8 cellular contexts compared by ENCODE assay signal in the genomic region with DNA sequence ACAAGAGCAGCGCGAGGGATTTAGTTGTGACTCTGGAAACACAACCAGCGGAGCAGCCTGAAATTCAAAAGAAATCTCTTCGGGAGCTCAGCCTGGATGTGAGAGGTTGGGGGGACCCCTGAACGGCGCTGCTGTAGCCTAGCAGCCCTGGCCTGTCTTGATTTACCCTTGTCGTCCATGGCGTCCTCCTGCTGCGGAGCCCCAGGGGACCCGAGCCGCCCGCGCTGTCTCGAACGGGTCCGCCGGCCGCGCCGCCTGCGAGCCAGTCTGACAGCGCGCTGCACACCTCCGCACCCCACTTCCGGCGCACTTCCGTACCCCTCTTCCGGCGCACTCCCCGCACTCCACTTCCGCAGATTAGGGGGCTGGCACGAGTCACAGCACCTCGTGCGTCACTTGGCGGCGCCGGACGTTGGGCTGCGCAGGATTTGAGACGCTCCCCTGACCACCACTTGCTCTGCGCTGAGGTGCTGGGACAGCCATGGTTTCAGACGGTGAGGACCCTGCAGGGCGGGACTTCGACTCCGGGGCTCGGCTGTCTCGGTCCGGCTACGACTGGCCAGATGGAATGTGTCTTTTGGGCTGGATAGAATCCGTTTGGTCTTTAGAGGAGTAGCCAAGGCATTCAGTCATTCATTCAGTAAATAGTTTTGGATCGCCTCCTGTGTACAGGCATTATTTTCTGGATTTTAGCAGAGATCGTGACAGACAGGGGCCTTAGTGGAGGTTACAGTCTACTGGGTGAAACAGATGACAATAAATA. TPM values are rescaled to one million over a fixed set of nuclear protein-coding genes. Genes with fewer than 3 reads are reported as not detected.
DNase-seq lines count a peak whose midpoint lies in the region; ATAC-seq lines count a peak whose summit lies in the region.

EIF2B1 (minus strand) TSS at position 308 of the 763 bp plus-strand sequence; CDS start at position 179, 129 bp downstream.
GTF2H3 (plus strand) TSS at position 451 of the 763 bp plus-strand sequence; CDS start at position 482, 31 bp downstream.

- peaks cover 16 to 27% of the 10 kb centered on the region in 2 donors for H3K4me1 Mint-ChIP-seq in effector memory CD8-positive, alpha-beta T cell (ENCODE audit: low read depth in 2 of 2)
- H3K4me1 Mint-ChIP-seq in memory B cell = peaks cover 20% of the 10 kb centered on the region

- H3K4me3 Mint-ChIP-seq in effector memory CD8-positive, alpha-beta T cell = peak within 1 kb of the TSS; percentile 95 to 100
- peak within 1 kb of the TSS; percentile 98 for H3K4me3 Mint-ChIP-seq in memory B cell

- ATAC-seq in GM21360 (IDR thresholded peaks at IDR 0.05; ENCODE audit: unreplicated experiment) = peak; percentile 93
- ATAC-seq in effector memory CD8-positive, alpha-beta T cell (replicated peaks) = peak; percentile 97
- ATAC-seq in memory B cell (ENCODE audit: low read depth) = peak; percentile 96

- DNase-seq in COLO668 (lab: John Stamatoyannopoulos, UW; ENCODE audit: unreplicated experiment) (peak; percentile 99), HT1080 (ENCODE audit: low read depth) (peak; percentile 98), NOMO-1 treated with DMSO at 0.1 percent for 48 hours (lab: John Stamatoyannopoulos, UW; ENCODE audit: unreplicated experiment) (peak; percentile 96), memory B cell (ENCODE audit: low spot score in 2 of 2) (peak; percentile 91 to 94)
- peak; percentile 94 to 95 for DNase-seq in activated CD8-positive, alpha-beta memory T cell treated with anti-CD3 and anti-CD28 coated beads for 4 hours (ENCODE audit: low read depth in 2 of 2)
- peak; percentile 94 to 97 (median 95) for DNase-seq in effector memory CD8-positive, alpha-beta T cell
- peak; percentile 93 for DNase-seq in stimulated activated CD8-positive, alpha-beta memory T cell treated with anti-CD3 and anti-CD28 coated beads, Interleukin-12 subunit alpha, Interleukin-12 subunit beta, amount 100 ng/mL, for 24 hours (ENCODE audit: extremely low read depth)

- no peaks in the 10 kb centered on the region for H3K27me3 Mint-ChIP-seq in effector memory CD8-positive, alpha-beta T cell
- no peaks in the 10 kb centered on the region for H3K27me3 Mint-ChIP-seq in memory B cell

- H3K27ac Mint-ChIP-seq in effector memory CD8-positive, alpha-beta T cell = peak within 1 kb of the TSS; percentile 99 to 100
- H3K27ac Mint-ChIP-seq in memory B cell = peak within 1 kb of the TSS; percentile 98

- H3K36me3 Mint-ChIP-seq in effector memory CD8-positive, alpha-beta T cell (ENCODE audit: insufficient read depth) = peaks cover 55% of the 10 kb centered on the region
- peaks cover 12% of the 10 kb centered on the region for H3K36me3 Mint-ChIP-seq in memory B cell

- H3K9me3 Mint-ChIP-seq in effector memory CD8-positive, alpha-beta T cell = no peaks in the 10 kb centered on the region
- no peaks in the 10 kb centered on the region for H3K9me3 Mint-ChIP-seq in memory B cell

RNA-seq across cellular contexts. Expression of gene EIF2B1, which starts in this region (rescaled TPM):
- 158 and 170 TPM in 2 replicates for total RNA-seq in HT1080 (2014; rRNA removed; shearing (Covaris generic))
- 96.0 and 104 TPM in 2 replicates for polyA plus RNA-seq in HT1080 (2015; cell fraction: cytosol; rRNA removed)
- 113 and 122 TPM in 2 replicates for polyA plus RNA-seq in HT1080 (2015; cell fraction: nucleus; rRNA removed)

RNA-seq across cellular contexts. Expression of gene GTF2H3, which starts in this region (rescaled TPM):
- 48.7 and 63.1 TPM in 2 replicates for total RNA-seq in HT1080 (2014; rRNA removed; shearing (Covaris generic))
- polyA plus RNA-seq in HT1080 (2015; cell fraction: cytosol; rRNA removed) = 77.2 and 90.3 TPM in 2 replicates
- polyA plus RNA-seq in HT1080 (2015; cell fraction: nucleus; rRNA removed) = 82.8 and 105 TPM in 2 replicates

Comparison
In these comparisons a context has a peak if more than half of its experiments do, and no peak if none do; other contexts are left out.
1. Peak in every context shown above with its lines: DNase-seq and ATAC-seq.